In the genomic region with DNA sequence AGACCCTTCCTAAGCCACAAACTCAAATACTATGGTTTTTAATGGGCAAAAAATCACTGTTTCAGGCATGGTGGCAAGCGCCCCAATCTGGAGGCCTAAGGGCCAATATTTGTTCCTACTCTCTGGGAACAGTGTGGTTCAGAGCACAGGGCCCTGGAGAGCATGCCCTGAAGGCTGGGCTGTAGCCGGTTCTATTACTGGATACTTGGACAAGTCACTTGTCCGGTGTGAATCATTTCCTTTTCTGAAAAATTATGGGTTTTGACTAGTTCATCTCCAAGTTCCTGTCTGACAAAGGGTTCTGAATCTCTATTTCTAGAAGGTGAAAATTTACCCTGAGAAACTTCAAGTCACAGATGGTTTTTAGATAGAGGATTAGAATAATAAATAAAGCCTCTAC, we compare ENCODE assay signal across 15 cellular contexts.
A peak's percentile ranks its signal among the peaks of the same experiment; 100 is the strongest.
DNase-seq lines count a peak whose midpoint lies in the region; ATAC-seq and TF ChIP-seq lines count a peak whose summit lies in the region.
"Had no signal": no experiment of that assay in that cellular context is flagged by ENCODE, and none has a peak within 500 bp of the region (broad histone marks: within the 10 kb centered on the region; RNA-seq: fewer than 3 reads in every experiment).

No MANE protein-coding gene starts in this region.

- H3K4me3 ChIP-seq in AG10803 (ENCODE audit: low read length) (no peak overlapping the region), MG63 (no peak overlapping the region), cardiac fibroblast (replicated peaks in 1 of 2; ENCODE audit: low read depth in 2 of 2, low read length in 2 of 2) (no peak overlapping the region)

- H3K36me3 ChIP-seq in MG63, result peaks cover 8% of the 10 kb centered on the region

- no peaks in the 10 kb centered on the region for H3K9me3 ChIP-seq in MG63

- TF ChIP-seq CTCF in AG10803 (conservative IDR thresholded peaks at IDR 0.05; ENCODE audit: low read length), result no peak
- TF ChIP-seq CTCF in cardiac fibroblast (IDR thresholded peaks at IDR 0.05; ENCODE audit: low read depth, low read length), result no peak

- DNase-seq in AG10803 (ENCODE audit: low read depth) (peak; percentile 41), MG63 (peak; percentile 70), cardiac fibroblast (ENCODE audit: low read depth in 2 of 2) (peak; percentile 58 to 83), iris pigment epithelial cell (ENCODE audit: low read depth) (peak; percentile 77)
- DNase-seq in activated T-cell treated with anti-CD3 and anti-CD28 coated beads, Interleukin-2, amount 50 U/mL, for 1 hour, result no peak
- DNase-seq: activated CD8-positive, alpha-beta T cell treated with anti-CD3 and anti-CD28 coated beads, Interleukin-2, amount 10 ng/mL, durations not matched to agents 7 days and 5 days; activated naive CD4-positive, alpha-beta T cell treated with anti-CD3 and anti-CD28 coated beads for 36 hours; head of caudate nucleus; Kasumi-1; mesendoderm; NCI-H2171 treated with DMSO at 0.1 percent for 48 hours; stimulated activated naive CD4-positive, alpha-beta T cell had no signal

- no peaks in the 10 kb centered on the region for H3K27me3 ChIP-seq in MG63

- ATAC-seq in HG03039 (IDR thresholded peaks at IDR 0.05; ENCODE audit: unreplicated experiment) (no peak), esophagus mucosa (no peak), GM18519 (IDR thresholded peaks at IDR 0.05; ENCODE audit: low FRiP score, unreplicated experiment) (no peak)
- ATAC-seq: activated CD8-positive, alpha-beta T cell treated with anti-CD3 and anti-CD28 coated beads, Interleukin-2, amount 10 ng/mL, durations not matched to agents 7 days and 5 days had no signal
